ENCODE assay signal across 35 cellular contexts in genomic region chr10:132728741-132729140, GRCh38. TPM values are rescaled to one million over a fixed set of nuclear protein-coding genes. Genes with fewer than 3 reads are reported as not detected.
"Had no signal": no experiment of that assay in that cellular context is flagged by ENCODE, and none has a peak within 500 bp of the region (broad histone marks: within the 10 kb centered on the region; RNA-seq: fewer than 3 reads in every experiment).

No MANE protein-coding gene starts in this region.

- H3K4me3 Mint-ChIP-seq: activated B cell treated with CpG ODN at 0.5 μM for 24 hours; activated CD4-positive, alpha-beta memory T cell treated with anti-CD3 and anti-CD28 coated beads, Interleukin-2, amount 10 ng/mL, durations not matched to agents 7 days and 5 days; activated CD4-positive, alpha-beta T cell treated with anti-CD3 and anti-CD28 coated beads, Interleukin-2, amount 10 ng/mL, durations not matched to agents 24 days and 14 days; activated CD8-positive, alpha-beta memory T cell treated with anti-CD3 and anti-CD28 coated beads, Interleukin-2, amount 10 ng/mL, durations not matched to agents 7 days and 5 days; activated CD8-positive, alpha-beta T cell treated with anti-CD3 and anti-CD28 coated beads, Interleukin-2, amount 10 ng/mL, durations not matched to agents 7 days and 5 days; activated naive CD8-positive, alpha-beta T cell treated with anti-CD3 and anti-CD28 coated beads for 36 hours; activated T-cell treated with anti-CD3 and anti-CD28 coated beads, Interleukin-2, amount 50 U/mL, for 24 hours; central memory CD8-positive, alpha-beta T cell; T-helper 1 cell treated with Interleukin-12 subunit alpha and Interleukin-12 subunit beta and Interleukin-4 antibody, amounts not matched to agents 30 μg/mL and 1 μg/mL, for 36 hours; T-helper 2 cell treated with Interferon-gamma antibody and Interleukin-4, amounts not matched to agents 5 μg/mL and 100 μg/mL, for 36 hours had no signal

- H3K9me3 ChIP-seq: adrenal gland, body of pancreas, breast epithelium had no signal

- H3K9me3 Mint-ChIP-seq: activated B cell treated with CpG ODN at 0.5 μM for 24 hours; activated CD4-positive, alpha-beta memory T cell treated with anti-CD3 and anti-CD28 coated beads, Interleukin-2, amount 10 ng/mL, durations not matched to agents 7 days and 5 days; activated CD4-positive, alpha-beta T cell treated with anti-CD3 and anti-CD28 coated beads, Interleukin-2, amount 10 ng/mL, durations not matched to agents 24 days and 14 days; activated naive CD4-positive, alpha-beta T cell treated with anti-CD3 and anti-CD28 coated beads, Interleukin-2, amount 50 U/mL, for 72 hours; activated naive CD8-positive, alpha-beta T cell treated with anti-CD3 and anti-CD28 coated beads for 36 hours; activated T-cell treated with anti-CD3 and anti-CD28 coated beads, Interleukin-2, amount 50 U/mL, for 24 hours; activated T-helper 2 cell treated with anti-CD3 and anti-CD28 coated beads, Interferon-gamma antibody, Interleukin-2, Interleukin-4, amounts not matched to agents 10 μg/mL and 5 μg/mL and 100 μg/mL, durations not matched to agents 14 hours and 24 hours and 36 hours; central memory CD8-positive, alpha-beta T cell; T-helper 1 cell treated with Interleukin-12 subunit alpha and Interleukin-12 subunit beta and Interleukin-4 antibody, amounts not matched to agents 30 μg/mL and 1 μg/mL, for 36 hours; T-helper 2 cell treated with Interferon-gamma antibody and Interleukin-4, amounts not matched to agents 5 μg/mL and 100 μg/mL, for 36 hours had no signal

- H3K36me3 Mint-ChIP-seq: activated CD8-positive, alpha-beta memory T cell treated with anti-CD3 and anti-CD28 coated beads, Interleukin-2, amount 10 ng/mL, durations not matched to agents 7 days and 5 days; activated naive CD4-positive, alpha-beta T cell treated with anti-CD3 and anti-CD28 coated beads, Interleukin-2, amount 50 U/mL, for 72 hours; activated naive CD8-positive, alpha-beta T cell treated with anti-CD3 and anti-CD28 coated beads for 36 hours had no signal

- H3K4me1 Mint-ChIP-seq: activated B cell treated with CpG ODN at 0.5 μM for 24 hours; activated CD4-positive, alpha-beta memory T cell treated with anti-CD3 and anti-CD28 coated beads, Interleukin-2, amount 10 ng/mL, durations not matched to agents 7 days and 5 days; activated CD4-positive, alpha-beta T cell treated with anti-CD3 and anti-CD28 coated beads, Interleukin-2, amount 10 ng/mL, durations not matched to agents 24 days and 14 days; activated CD8-positive, alpha-beta memory T cell treated with anti-CD3 and anti-CD28 coated beads, Interleukin-2, amount 10 ng/mL, durations not matched to agents 7 days and 5 days; activated naive CD8-positive, alpha-beta T cell treated with anti-CD3 and anti-CD28 coated beads for 36 hours; central memory CD8-positive, alpha-beta T cell had no signal

- H3K27ac Mint-ChIP-seq: activated B cell treated with CpG ODN at 0.5 μM for 24 hours; activated CD4-positive, alpha-beta memory T cell treated with anti-CD3 and anti-CD28 coated beads, Interleukin-2, amount 10 ng/mL, durations not matched to agents 7 days and 5 days; activated CD4-positive, alpha-beta T cell treated with anti-CD3 and anti-CD28 coated beads, Interleukin-2, amount 10 ng/mL, durations not matched to agents 24 days and 14 days; activated CD8-positive, alpha-beta memory T cell treated with anti-CD3 and anti-CD28 coated beads, Interleukin-2, amount 10 ng/mL, durations not matched to agents 7 days and 5 days; activated CD8-positive, alpha-beta T cell treated with anti-CD3 and anti-CD28 coated beads, Interleukin-2, amount 10 ng/mL, durations not matched to agents 7 days and 5 days; activated naive CD4-positive, alpha-beta T cell treated with anti-CD3 and anti-CD28 coated beads, Interleukin-2, amount 50 U/mL, for 72 hours; activated naive CD8-positive, alpha-beta T cell treated with anti-CD3 and anti-CD28 coated beads for 36 hours; activated T-cell treated with anti-CD3 and anti-CD28 coated beads, Interleukin-2, amount 50 U/mL, for 24 hours; activated T-helper 2 cell treated with anti-CD3 and anti-CD28 coated beads, Interferon-gamma antibody, Interleukin-2, Interleukin-4, amounts not matched to agents 10 μg/mL and 5 μg/mL and 100 μg/mL, durations not matched to agents 14 hours and 24 hours and 36 hours; T-helper 1 cell treated with Interleukin-12 subunit alpha and Interleukin-12 subunit beta and Interleukin-4 antibody, amounts not matched to agents 30 μg/mL and 1 μg/mL, for 36 hours; T-helper 2 cell treated with Interferon-gamma antibody and Interleukin-4, amounts not matched to agents 5 μg/mL and 100 μg/mL, for 36 hours had no signal

- H3K4me1 ChIP-seq: adrenal gland, body of pancreas, breast epithelium had no signal

- DNase-seq: activated B cell treated with CpG ODN at 0.5 μM for 24 hours; activated CD4-positive, alpha-beta memory T cell treated with anti-CD3 and anti-CD28 coated beads, Interleukin-2, amount 10 ng/mL, durations not matched to agents 7 days and 5 days; activated CD4-positive, alpha-beta T cell treated with anti-CD3 and anti-CD28 coated beads for 4 hours; activated CD4-positive, alpha-beta T cell treated with anti-CD3 and anti-CD28 coated beads, Interleukin-2, amount 10 ng/mL, durations not matched to agents 24 days and 14 days; activated CD4-positive, alpha-beta T cell treated with anti-CD3 and anti-CD28 coated beads, Interleukin-2, amount 50 U/mL, for 48 hours; activated CD4-positive, CD25-positive, alpha-beta regulatory T cell treated with anti-CD3 and anti-CD28 coated beads, Interleukin-2, amount 50 U/mL, for 72 hours; activated CD8-positive, alpha-beta memory T cell treated with anti-CD3 and anti-CD28 coated beads for 24 hours; activated CD8-positive, alpha-beta memory T cell treated with anti-CD3 and anti-CD28 coated beads, Interleukin-2, amount 10 ng/mL, durations not matched to agents 7 days and 5 days; activated CD8-positive, alpha-beta memory T cell treated with anti-CD3 and anti-CD28 coated beads, Interleukin-2, amount 50 U/mL, for 48 hours; activated CD8-positive, alpha-beta T cell treated with anti-CD3 and anti-CD28 coated beads, Interleukin-2, amount 10 ng/mL, durations not matched to agents 7 days and 5 days; activated effector memory CD4-positive, alpha-beta T cell treated with Interleukin-2 at 50 U/mL for 16 hours; activated gamma-delta T cell; activated naive CD4-positive, alpha-beta T cell treated with anti-CD3 and anti-CD28 coated beads, Interleukin-2, amount 50 U/mL, for 16 hours; activated naive CD4-positive, alpha-beta T cell treated with Interleukin-2 at 50 U/mL for 16 hours; activated naive CD8-positive, alpha-beta T cell treated with anti-CD3 and anti-CD28 coated beads for 36 hours; activated T-cell treated with anti-CD3 and anti-CD28 coated beads, Interleukin-2, amount 50 U/mL, for 24 hours; activated T-cell treated with anti-CD3 and anti-CD28 coated beads, Interleukin-2, amount 50 U/mL, for 48 hours; adrenal gland; amniotic stem cell; aorta; body of pancreas; brain microvascular endothelial cell; caudate nucleus; cerebellar nuclear complex; T-helper 2 cell; T-helper 9 cell had no signal

- H3K27ac ChIP-seq: adrenal gland, body of pancreas, brain microvascular endothelial cell, breast epithelium, VCaP had no signal

- H3K27me3 Mint-ChIP-seq: activated B cell treated with CpG ODN at 0.5 μM for 24 hours; activated CD4-positive, alpha-beta memory T cell treated with anti-CD3 and anti-CD28 coated beads, Interleukin-2, amount 10 ng/mL, durations not matched to agents 7 days and 5 days; activated CD4-positive, alpha-beta T cell treated with anti-CD3 and anti-CD28 coated beads, Interleukin-2, amount 10 ng/mL, durations not matched to agents 24 days and 14 days; activated CD8-positive, alpha-beta memory T cell treated with anti-CD3 and anti-CD28 coated beads, Interleukin-2, amount 10 ng/mL, durations not matched to agents 7 days and 5 days; activated naive CD8-positive, alpha-beta T cell treated with anti-CD3 and anti-CD28 coated beads for 36 hours; activated T-cell treated with anti-CD3 and anti-CD28 coated beads, Interleukin-2, amount 50 U/mL, for 24 hours; central memory CD8-positive, alpha-beta T cell had no signal

- H3K27me3 ChIP-seq: adrenal gland, body of pancreas, brain microvascular endothelial cell, breast epithelium had no signal

- H3K4me3 ChIP-seq: adrenal gland, body of pancreas, breast epithelium had no signal

- H3K36me3 ChIP-seq: brain microvascular endothelial cell, breast epithelium had no signal

- ATAC-seq: activated CD8-positive, alpha-beta memory T cell treated with anti-CD3 and anti-CD28 coated beads, Interleukin-2, amount 10 ng/mL, durations not matched to agents 7 days and 5 days; activated CD8-positive, alpha-beta T cell treated with anti-CD3 and anti-CD28 coated beads, Interleukin-2, amount 10 ng/mL, durations not matched to agents 7 days and 5 days; activated naive CD4-positive, alpha-beta T cell treated with anti-CD3 and anti-CD28 coated beads, Interleukin-2, amount 50 U/mL, for 72 hours; body of pancreas had no signal

RNA-seq across cellular contexts. Expression of gene NKX6-2, which starts 57.2 kb away (rescaled TPM):
- total RNA-seq: activated B cell treated with CpG ODN at 0.5 μM for 24 hours; activated CD4-positive, alpha-beta memory T cell treated with anti-CD3 and anti-CD28 coated beads, Interleukin-2, amount 10 ng/mL, durations not matched to agents 7 days and 5 days; activated CD4-positive, alpha-beta T cell treated with anti-CD3 and anti-CD28 coated beads, Interleukin-2, amount 10 ng/mL, durations not matched to agents 24 days and 14 days; activated CD8-positive, alpha-beta memory T cell treated with anti-CD3 and anti-CD28 coated beads, Interleukin-2, amount 10 ng/mL, durations not matched to agents 7 days and 5 days; activated CD8-positive, alpha-beta T cell treated with anti-CD3 and anti-CD28 coated beads, Interleukin-2, amount 10 ng/mL, durations not matched to agents 7 days and 5 days; activated naive CD4-positive, alpha-beta T cell treated with anti-CD3 and anti-CD28 coated beads, Interleukin-2, amount 50 U/mL, for 72 hours; activated naive CD8-positive, alpha-beta T cell treated with anti-CD3 and anti-CD28 coated beads for 36 hours; activated T-helper 2 cell treated with anti-CD3 and anti-CD28 coated beads, Interferon-gamma antibody, Interleukin-2, Interleukin-4, amounts not matched to agents 10 μg/mL and 5 μg/mL and 100 μg/mL, durations not matched to agents 14 hours and 24 hours and 36 hours; adrenal gland; aorta; astrocyte; breast epithelium; chondrocyte had no signal
- polyA plus RNA-seq: aorta had no signal
